Comparison of ENCODE assay signal across 1 cellular context in the genomic region with DNA sequence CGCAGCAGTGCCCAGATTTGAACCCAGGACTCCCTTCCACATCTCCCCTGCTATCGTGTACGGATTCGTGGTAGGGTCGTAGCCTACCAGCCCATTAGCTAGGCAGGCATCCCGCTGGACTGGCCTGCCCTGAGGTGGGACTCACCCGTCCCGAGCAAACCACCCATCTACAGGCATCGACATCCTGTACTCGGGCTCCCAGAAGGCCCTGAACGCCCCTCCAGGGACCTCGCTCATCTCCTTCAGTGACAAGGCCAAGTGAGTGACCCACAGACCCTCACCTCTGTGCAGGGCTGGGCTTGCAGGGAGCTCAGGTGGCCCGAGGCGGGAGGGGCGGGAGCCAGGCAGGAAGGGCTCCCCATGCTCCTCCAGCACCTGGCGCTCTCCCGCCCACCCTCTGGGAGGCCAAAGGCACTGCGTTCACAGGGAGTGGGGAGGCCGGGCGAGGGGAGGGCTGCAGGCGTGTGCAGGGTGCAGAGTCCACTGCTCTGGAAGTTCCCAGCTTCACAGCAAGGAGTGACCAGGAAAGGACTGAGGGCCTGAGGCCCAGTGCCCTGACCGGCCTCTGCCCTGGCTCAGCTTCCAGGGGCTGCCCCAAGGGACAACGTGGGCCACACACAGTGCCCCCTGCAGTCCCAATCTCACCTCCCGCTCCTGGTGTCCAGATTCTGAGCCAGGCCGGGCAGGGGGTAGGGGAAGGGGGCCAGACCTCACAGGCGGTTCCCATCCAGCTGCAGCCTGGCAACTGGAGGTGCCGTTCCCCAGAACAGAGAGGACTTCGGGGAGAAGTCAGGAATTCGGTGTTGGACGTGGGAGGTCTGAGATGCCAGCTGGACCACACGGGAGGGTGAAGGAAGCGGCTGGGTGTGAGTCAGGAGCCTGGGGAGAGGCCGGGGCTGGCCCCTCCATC.
TF ChIP-seq lines count a peak whose summit lies in the region.

No MANE protein-coding gene starts in this region.

TF ChIP-seq in HepG2, 621 proteins besides CTCF, POLR2A, EP300 and RAD21 (continued from another document and continues in another):
- TF ChIP-seq PRDM10 (CRISPR knock-in tag; IDR thresholded peaks at IDR 0.05; ENCODE audit: low read depth): 0 out of 2 replicates have a peak, but pooled peaks have one; percentile 38
- TF ChIP-seq TCF7L2 (IDR thresholded peaks at IDR 0.05; ENCODE audit: low read depth, low read length): no peak
- TF ChIP-seq, protein P1, sequence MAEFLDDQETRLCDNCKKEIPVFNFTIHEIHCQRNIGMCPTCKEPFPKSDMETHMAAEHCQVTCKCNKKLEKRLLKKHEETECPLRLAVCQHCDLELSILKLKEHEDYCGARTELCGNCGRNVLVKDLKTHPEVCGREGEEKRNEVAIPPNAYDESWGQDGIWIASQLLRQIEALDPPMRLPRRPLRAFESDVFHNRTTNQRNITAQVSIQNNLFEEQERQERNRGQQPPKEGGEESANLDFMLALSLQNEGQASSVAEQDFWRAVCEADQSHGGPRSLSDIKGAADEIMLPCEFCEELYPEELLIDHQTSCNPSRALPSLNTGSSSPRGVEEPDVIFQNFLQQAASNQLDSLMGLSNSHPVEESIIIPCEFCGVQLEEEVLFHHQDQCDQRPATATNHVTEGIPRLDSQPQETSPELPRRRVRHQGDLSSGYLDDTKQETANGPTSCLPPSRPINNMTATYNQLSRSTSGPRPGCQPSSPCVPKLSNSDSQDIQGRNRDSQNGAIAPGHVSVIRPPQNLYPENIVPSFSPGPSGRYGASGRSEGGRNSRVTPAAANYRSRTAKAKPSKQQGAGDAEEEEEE (CRISPR knock-in tag; IDR thresholded peaks at IDR 0.05; ENCODE audit: borderline replicate concordance): peak; percentile 72; the same call in 1 of the 2 replicates
- TF ChIP-seq GMEB1 (CRISPR knock-in tag; IDR thresholded peaks at IDR 0.05; ENCODE audit: borderline replicate concordance): peak; percentile 67
- TF ChIP-seq, protein P2, sequence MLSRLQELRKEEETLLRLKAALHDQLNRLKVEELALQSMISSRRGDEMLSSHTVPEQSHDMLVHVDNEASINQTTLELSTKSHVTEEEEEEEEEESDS (CRISPR knock-in tag; IDR thresholded peaks at IDR 0.05; ENCODE audit: borderline replicate concordance): 0 out of 2 replicates have a peak, but pooled peaks have one; percentile 57
- TF ChIP-seq KDM1A (CRISPR knock-in tag; IDR thresholded peaks at IDR 0.05): peak; percentile 31; the same call in 1 of the 2 replicates
- TF ChIP-seq NR0B2 (CRISPR knock-in tag; IDR thresholded peaks at IDR 0.05): peak; percentile 88; the same call in 1 of the 2 replicates
- peak; percentile 84; the same call in 1 of the 2 replicates for TF ChIP-seq ZNF317 (CRISPR knock-in tag; IDR thresholded peaks at IDR 0.05)
- TF ChIP-seq ZNF263 (CRISPR knock-in tag; IDR thresholded peaks at IDR 0.05): peak; percentile 99
- TF ChIP-seq AGO1 (IDR thresholded peaks at IDR 0.05; ENCODE audit: low read depth, low read length, poor library complexity, severe bottlenecking): peak; percentile 46
- TF ChIP-seq CHD2 (IDR thresholded peaks at IDR 0.05; ENCODE audit: low read depth, low read length): no peak
- peak; percentile 46; the same call in 1 of the 2 replicates for TF ChIP-seq NFKB2 (CRISPR knock-in tag; IDR thresholded peaks at IDR 0.05; ENCODE audit: borderline replicate concordance)
- TF ChIP-seq, protein P3, sequence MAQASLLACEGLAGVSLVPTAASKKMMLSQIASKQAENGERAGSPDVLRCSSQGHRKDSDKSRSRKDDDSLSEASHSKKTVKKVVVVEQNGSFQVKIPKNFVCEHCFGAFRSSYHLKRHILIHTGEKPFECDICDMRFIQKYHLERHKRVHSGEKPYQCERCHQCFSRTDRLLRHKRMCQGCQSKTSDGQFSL (CRISPR knock-in tag; IDR thresholded peaks at IDR 0.05): peak; percentile 70; the same call in 1 of the 2 replicates
- TF ChIP-seq TCF12 (IDR thresholded peaks at IDR 0.05): no peak
- TF ChIP-seq TCF12 (CRISPR knock-in tag; IDR thresholded peaks at IDR 0.05): peak; percentile 92; the same call in 1 of the 2 replicates
- TF ChIP-seq FOXA3 (CRISPR knock-in tag; IDR thresholded peaks at IDR 0.05): peak; percentile 84
- peak; percentile 56; the same call in 1 of the 2 replicates for TF ChIP-seq KLF9 (CRISPR knock-in tag; IDR thresholded peaks at IDR 0.05; ENCODE audit: low read depth)
- peak; percentile 81 for TF ChIP-seq NCOA2 (CRISPR knock-in tag; IDR thresholded peaks at IDR 0.05)
- TF ChIP-seq NAIF1 (CRISPR knock-in tag; IDR thresholded peaks at IDR 0.05; ENCODE audit: borderline replicate concordance): no peak
- TF ChIP-seq, protein P4, sequence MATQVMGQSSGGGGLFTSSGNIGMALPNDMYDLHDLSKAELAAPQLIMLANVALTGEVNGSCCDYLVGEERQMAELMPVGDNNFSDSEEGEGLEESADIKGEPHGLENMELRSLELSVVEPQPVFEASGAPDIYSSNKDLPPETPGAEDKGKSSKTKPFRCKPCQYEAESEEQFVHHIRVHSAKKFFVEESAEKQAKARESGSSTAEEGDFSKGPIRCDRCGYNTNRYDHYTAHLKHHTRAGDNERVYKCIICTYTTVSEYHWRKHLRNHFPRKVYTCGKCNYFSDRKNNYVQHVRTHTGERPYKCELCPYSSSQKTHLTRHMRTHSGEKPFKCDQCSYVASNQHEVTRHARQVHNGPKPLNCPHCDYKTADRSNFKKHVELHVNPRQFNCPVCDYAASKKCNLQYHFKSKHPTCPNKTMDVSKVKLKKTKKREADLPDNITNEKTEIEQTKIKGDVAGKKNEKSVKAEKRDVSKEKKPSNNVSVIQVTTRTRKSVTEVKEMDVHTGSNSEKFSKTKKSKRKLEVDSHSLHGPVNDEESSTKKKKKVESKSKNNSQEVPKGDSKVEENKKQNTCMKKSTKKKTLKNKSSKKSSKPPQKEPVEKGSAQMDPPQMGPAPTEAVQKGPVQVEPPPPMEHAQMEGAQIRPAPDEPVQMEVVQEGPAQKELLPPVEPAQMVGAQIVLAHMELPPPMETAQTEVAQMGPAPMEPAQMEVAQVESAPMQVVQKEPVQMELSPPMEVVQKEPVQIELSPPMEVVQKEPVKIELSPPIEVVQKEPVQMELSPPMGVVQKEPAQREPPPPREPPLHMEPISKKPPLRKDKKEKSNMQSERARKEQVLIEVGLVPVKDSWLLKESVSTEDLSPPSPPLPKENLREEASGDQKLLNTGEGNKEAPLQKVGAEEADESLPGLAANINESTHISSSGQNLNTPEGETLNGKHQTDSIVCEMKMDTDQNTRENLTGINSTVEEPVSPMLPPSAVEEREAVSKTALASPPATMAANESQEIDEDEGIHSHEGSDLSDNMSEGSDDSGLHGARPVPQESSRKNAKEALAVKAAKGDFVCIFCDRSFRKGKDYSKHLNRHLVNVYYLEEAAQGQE (IDR thresholded peaks at IDR 0.05; ENCODE audit: borderline replicate concordance in 1 of 2, low read depth in 1 of 2, low read length in 2 of 2): peak in 1 of 2 experiments; percentile 22; a peak in 1 of 4 replicates
- TF ChIP-seq NBN (conservative IDR thresholded peaks at IDR 0.05): no peak
- TF ChIP-seq KLF6 (CRISPR knock-in tag; IDR thresholded peaks at IDR 0.05): peak; percentile 80
- no peak; the same call in 1 of the 2 replicates for TF ChIP-seq ZNF891 (CRISPR knock-in tag; IDR thresholded peaks at IDR 0.05)
- TF ChIP-seq RFX1 (IDR thresholded peaks at IDR 0.05): no peak
- TF ChIP-seq, protein P5, sequence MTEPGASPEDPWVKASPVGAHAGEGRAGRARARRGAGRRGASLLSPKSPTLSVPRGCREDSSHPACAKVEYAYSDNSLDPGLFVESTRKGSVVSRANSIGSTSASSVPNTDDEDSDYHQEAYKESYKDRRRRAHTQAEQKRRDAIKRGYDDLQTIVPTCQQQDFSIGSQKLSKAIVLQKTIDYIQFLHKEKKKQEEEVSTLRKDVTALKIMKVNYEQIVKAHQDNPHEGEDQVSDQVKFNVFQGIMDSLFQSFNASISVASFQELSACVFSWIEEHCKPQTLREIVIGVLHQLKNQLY (CRISPR knock-in tag; IDR thresholded peaks at IDR 0.05): peak; percentile 90
- TF ChIP-seq NFYB (CRISPR knock-in tag; IDR thresholded peaks at IDR 0.05): no peak
- no peak for TF ChIP-seq ZNF251 (CRISPR knock-in tag; IDR thresholded peaks at IDR 0.05)
- TF ChIP-seq ZNF280D (CRISPR knock-in tag; IDR thresholded peaks at IDR 0.05): peak; percentile 87; the same call in 1 of the 2 replicates
- TF ChIP-seq IKZF1 (IDR thresholded peaks at IDR 0.05): no peak
- no peak for TF ChIP-seq FUBP1 (CRISPR knock-in tag; IDR thresholded peaks at IDR 0.05; ENCODE audit: borderline replicate concordance)
- TF ChIP-seq XRCC5 (optimal IDR thresholded peaks at IDR 0.05; ENCODE audit: low read length): peak; percentile 86
- TF ChIP-seq, protein P6, sequence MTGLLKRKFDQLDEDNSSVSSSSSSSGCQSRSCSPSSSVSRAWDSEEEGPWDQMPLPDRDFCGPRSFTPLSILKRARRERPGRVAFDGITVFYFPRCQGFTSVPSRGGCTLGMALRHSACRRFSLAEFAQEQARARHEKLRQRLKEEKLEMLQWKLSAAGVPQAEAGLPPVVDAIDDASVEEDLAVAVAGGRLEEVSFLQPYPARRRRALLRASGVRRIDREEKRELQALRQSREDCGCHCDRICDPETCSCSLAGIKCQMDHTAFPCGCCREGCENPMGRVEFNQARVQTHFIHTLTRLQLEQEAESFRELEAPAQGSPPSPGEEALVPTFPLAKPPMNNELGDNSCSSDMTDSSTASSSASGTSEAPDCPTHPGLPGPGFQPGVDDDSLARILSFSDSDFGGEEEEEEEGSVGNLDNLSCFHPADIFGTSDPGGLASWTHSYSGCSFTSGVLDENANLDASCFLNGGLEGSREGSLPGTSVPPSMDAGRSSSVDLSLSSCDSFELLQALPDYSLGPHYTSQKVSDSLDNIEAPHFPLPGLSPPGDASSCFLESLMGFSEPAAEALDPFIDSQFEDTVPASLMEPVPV (CRISPR knock-in tag; IDR thresholded peaks at IDR 0.05): no peak
